In the genomic region with DNA sequence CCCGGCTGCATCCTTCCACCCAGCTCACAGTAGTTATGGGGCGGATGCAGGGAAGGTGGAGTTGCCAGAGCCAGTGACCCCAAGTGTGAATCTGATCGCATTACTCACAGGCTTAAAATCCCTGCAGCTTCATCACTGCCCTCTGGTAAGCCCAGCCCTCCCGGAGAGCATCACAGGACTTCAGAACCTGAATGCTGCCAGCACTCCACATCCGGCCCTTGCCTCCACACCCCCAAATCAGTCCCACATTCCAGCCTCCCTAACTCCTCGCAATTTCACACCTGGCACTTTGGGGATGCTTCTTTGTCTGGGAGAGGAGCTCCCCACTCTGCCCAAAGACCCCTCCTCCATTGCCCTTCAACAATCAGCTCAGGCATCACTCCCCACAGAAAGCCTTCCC, we compare ENCODE assay signal across 18 cellular contexts. TPM values are rescaled to one million over a fixed set of nuclear protein-coding genes. Genes with fewer than 3 reads are reported as not detected.
"Had no signal": no experiment of that assay in that cellular context is flagged by ENCODE, and none has a peak within 500 bp of the region (broad histone marks: within the 10 kb centered on the region; RNA-seq: fewer than 3 reads in every experiment).

No MANE protein-coding gene starts in this region.

- H3K4me3 ChIP-seq: ascending aorta, colonic mucosa, gastroesophageal sphincter, lower lobe of right lung, upper lobe of right lung had no signal

- DNase-seq: activated CD4-positive, alpha-beta memory T cell treated with anti-CD3 and anti-CD28 coated beads, Interleukin-2, amount 10 ng/mL, durations not matched to agents 7 days and 5 days; activated CD4-positive, alpha-beta T cell treated with anti-CD3 and anti-CD28 coated beads, Interleukin-2, amount 10 ng/mL, durations not matched to agents 24 days and 14 days; activated effector memory CD4-positive, alpha-beta T cell treated with Interleukin-2 at 50 U/mL for 16 hours; activated naive CD4-positive, alpha-beta T cell treated with anti-CD3 and anti-CD28 coated beads, Interleukin-2, amount 50 U/mL, for 16 hours; activated T-cell treated with anti-CD3 and anti-CD28 coated beads, Interleukin-2, amount 50 U/mL, for 72 hours; colonic mucosa; hypothalamus; left colon; lower lobe of right lung; naive thymus-derived CD4-positive, alpha-beta T cell; stimulated activated CD4-positive, alpha-beta T cell treated with anti-CD3 and anti-CD28 coated beads, Interleukin-4, amount 100 ng/mL, for 24 hours; stimulated activated naive CD8-positive, alpha-beta T cell treated with anti-CD3 and anti-CD28 coated beads, Interleukin-15, Interleukin-2, amounts not matched to agents 100 U/mL and 50 U/mL, for 24 hours; SW 1271; T-helper 2 cell; upper lobe of right lung had no signal

- H3K27ac ChIP-seq: ascending aorta, colonic mucosa, epithelial cell of prostate, gastroesophageal sphincter, lower lobe of right lung, upper lobe of right lung had no signal

- H3K9me3 ChIP-seq: ascending aorta, colonic mucosa, gastroesophageal sphincter, lower lobe of right lung, upper lobe of right lung had no signal

- H3K4me1 ChIP-seq: ascending aorta, colonic mucosa, gastroesophageal sphincter, lower lobe of right lung, upper lobe of right lung had no signal

- H3K27me3 ChIP-seq: ascending aorta, colonic mucosa, gastroesophageal sphincter, upper lobe of right lung had no signal

- H3K36me3 ChIP-seq: ascending aorta, colonic mucosa, lower lobe of right lung, upper lobe of right lung had no signal

RNA-seq across cellular contexts. Expression of a gene that starts 15.6 kb away (rescaled TPM):
- total RNA-seq: ascending aorta had no signal
